ENCODE assay signal across 22 cellular contexts in the genomic region with DNA sequence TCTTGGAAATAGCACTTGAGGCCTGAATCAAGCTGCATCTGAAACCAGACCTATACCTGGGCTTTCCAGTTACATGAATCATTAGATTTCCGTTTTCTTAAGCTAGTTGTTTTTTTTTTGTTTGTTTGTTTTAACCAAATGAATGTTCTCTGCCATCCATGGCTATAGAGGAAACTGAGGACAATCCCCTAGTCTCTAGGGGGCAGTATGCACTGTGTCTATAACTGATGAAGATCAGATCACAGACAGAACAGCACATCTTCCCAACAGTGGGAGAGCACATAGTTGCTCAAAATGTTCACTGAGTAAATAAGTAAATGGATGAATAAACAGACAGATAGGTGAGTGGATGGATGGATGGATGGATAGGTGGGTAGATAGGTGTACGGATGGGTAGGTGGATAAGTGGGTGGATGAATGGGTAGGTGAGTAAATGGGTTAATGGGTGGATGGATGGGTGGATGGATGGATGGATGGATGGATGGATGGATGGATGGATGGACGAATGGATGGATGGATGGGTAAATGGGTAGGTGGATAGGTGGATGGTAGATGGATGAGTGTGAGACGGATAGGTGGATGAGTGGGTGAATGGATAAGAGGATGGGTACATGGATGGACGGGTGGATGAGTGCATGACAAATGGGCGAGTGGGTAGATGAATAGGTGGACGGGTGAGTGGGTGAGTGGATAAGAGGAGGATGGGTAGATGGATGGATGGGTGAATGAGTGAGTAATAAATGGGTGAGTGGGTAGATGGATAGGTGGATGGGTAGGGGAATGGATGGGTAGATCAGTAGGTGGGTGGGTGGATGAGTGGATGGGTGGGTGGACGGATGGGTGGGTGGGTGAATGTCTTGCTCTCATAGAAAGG.
DNase-seq lines count a peak whose midpoint lies in the region; FAIRE-seq and TF ChIP-seq lines count a peak whose summit lies in the region.
"Had no signal": no experiment of that assay in that cellular context is flagged by ENCODE, and none has a peak within 500 bp of the region (broad histone marks: within the 10 kb centered on the region; RNA-seq: fewer than 3 reads in every experiment).

No MANE protein-coding gene starts in this region.

- H2AFZ ChIP-seq in neural progenitor cell (replicated peaks), result no peak overlapping the region

- no peak for DNase-seq in GM10266 (ENCODE audit: extremely low spot score)
- no peak for DNase-seq in HTR-8/SVneo (ENCODE audit: insufficient read length, low spot score)
- no peak for DNase-seq in chondrocyte (ENCODE audit: low spot score)
- no peak for DNase-seq in neural progenitor cell (ENCODE audit: low spot score)
- DNase-seq in COLO829 (ENCODE audit: low spot score), result no peak
- DNase-seq in NCI-H748 treated with DMSO at 0.1 percent for 48 hours (lab: John Stamatoyannopoulos, UW), result no peak
- no peak for DNase-seq in dedifferentiated amniotic fluid mesenchymal stem cell (ENCODE audit: extremely low spot score)
- DNase-seq: activated CD4-positive, alpha-beta memory T cell treated with anti-CD3 and anti-CD28 coated beads for 36 hours; activated naive CD4-positive, alpha-beta T cell treated with Interleukin-2 at 50 U/mL for 16 hours; DMS 273 treated with DMSO at 0.1 percent for 48 hours; immature natural killer cell; NCI-H1105 treated with DMSO at 0.1 percent for 48 hours; NCI-H2107; NCI-H510A treated with DMSO at 0.1 percent for 48 hours; SHP77 treated with DMSO at 0.1 percent for 48 hours; stimulated activated naive CD4-positive, alpha-beta T cell; T-helper 17 cell had no signal

- no peaks in the 10 kb centered on the region for H3F3A ChIP-seq in neural progenitor cell (ENCODE audit: low read depth)

- FAIRE-seq in HTR-8/SVneo (lab: Jason Lieb, UNC), result peak; percentile 91
- FAIRE-seq: astrocyte, endometrium had no signal

- peaks cover 22% of the 10 kb centered on the region for H3K4me1 Mint-ChIP-seq in chondrocyte (ENCODE audit: low read depth)
- peaks cover 4% of the 10 kb centered on the region for H3K4me1 Mint-ChIP-seq in neural progenitor cell

- no peak overlapping the region for H3K4me2 ChIP-seq in neural progenitor cell

- H3K4me1 ChIP-seq in neural progenitor cell, result no peaks in the 10 kb centered on the region

- H4K20me1 ChIP-seq in neural progenitor cell (ENCODE audit: low read depth), result no peaks in the 10 kb centered on the region

- H3K36me3 ChIP-seq in neural progenitor cell, result no peaks in the 10 kb centered on the region
- H3K36me3 ChIP-seq: heart right ventricle, tibial nerve had no signal

- H3K79me2 ChIP-seq in neural progenitor cell (ENCODE audit: low read depth), result no peaks in the 10 kb centered on the region

- no peak overlapping the region for H3K4me3 ChIP-seq in neural progenitor cell
- H3K4me3 ChIP-seq: heart right ventricle, tibial nerve had no signal

- no peak overlapping the region for H3K9ac ChIP-seq in neural progenitor cell

- no peak overlapping the region for H3K27ac ChIP-seq in neural progenitor cell
- H3K27ac ChIP-seq: C4-2B, tibial nerve had no signal

- no peaks in the 10 kb centered on the region for H3K27me3 ChIP-seq in neural progenitor cell
- H3K27me3 ChIP-seq: heart right ventricle, tibial nerve had no signal

- H3K27ac Mint-ChIP-seq in chondrocyte (ENCODE audit: unreplicated experiment) (no peak overlapping the region), neural progenitor cell (no peak overlapping the region)
- H3K27ac Mint-ChIP-seq: activated CD4-positive, alpha-beta memory T cell treated with anti-CD3 and anti-CD28 coated beads for 36 hours; immature natural killer cell; T-helper 17 cell had no signal

- H3K27me3 Mint-ChIP-seq in chondrocyte (ENCODE audit: low read depth) (peaks cover 21% of the 10 kb centered on the region), neural progenitor cell (ENCODE audit: insufficient read depth, low read depth) (peaks cover 24% of the 10 kb centered on the region)

- no peaks in the 10 kb centered on the region for H3K36me3 Mint-ChIP-seq in chondrocyte (ENCODE audit: low read depth)
- no peaks in the 10 kb centered on the region for H3K36me3 Mint-ChIP-seq in neural progenitor cell
- H3K36me3 Mint-ChIP-seq: activated CD4-positive, alpha-beta memory T cell treated with anti-CD3 and anti-CD28 coated beads for 36 hours had no signal

- TF ChIP-seq CTCF in GM10266 (IDR thresholded peaks at IDR 0.05; ENCODE audit: control insufficient read depth, insufficient read depth, low read depth, missing control alignments) (peak; percentile 9), chondrocyte (IDR thresholded peaks at IDR 0.05) (peak; percentile 43), neural progenitor cell (IDR thresholded peaks at IDR 0.05) (peak; percentile 50)

- H3K9me3 Mint-ChIP-seq in chondrocyte (ENCODE audit: low read depth) (peaks cover 7% of the 10 kb centered on the region), neural progenitor cell (no peaks in the 10 kb centered on the region)
- H3K9me3 Mint-ChIP-seq: activated CD4-positive, alpha-beta memory T cell treated with anti-CD3 and anti-CD28 coated beads for 36 hours; immature natural killer cell had no signal

- no peak overlapping the region for H3K4me3 Mint-ChIP-seq in chondrocyte (ENCODE audit: unreplicated experiment)
- peak overlapping the region; percentile 22 for H3K4me3 Mint-ChIP-seq in neural progenitor cell
- H3K4me3 Mint-ChIP-seq: activated CD4-positive, alpha-beta memory T cell treated with anti-CD3 and anti-CD28 coated beads for 36 hours; T-helper 17 cell had no signal

- no peaks in the 10 kb centered on the region for H3K9me3 ChIP-seq in neural progenitor cell (ENCODE audit: low read depth)
- H3K9me3 ChIP-seq: heart right ventricle had no signal
